15 cellular contexts compared by ENCODE assay signal in genomic region chr9:96149142-96149541, GRCh38.
"Had no signal": no experiment of that assay in that cellular context is flagged by ENCODE, and none has a peak within 500 bp of the region (broad histone marks: within the 10 kb centered on the region; RNA-seq: fewer than 3 reads in every experiment).

No MANE protein-coding gene starts in this region.

- H3K9me3 ChIP-seq: psoas muscle, thoracic aorta had no signal

- H3K36me3 ChIP-seq: thoracic aorta had no signal

- H3K27ac Mint-ChIP-seq: activated naive CD4-positive, alpha-beta T cell treated with anti-CD3 and anti-CD28 coated beads, Interleukin-2, amount 50 U/mL, for 24 hours; nephron progenitor cell had no signal

- H3K27ac ChIP-seq: psoas muscle, thoracic aorta had no signal

- DNase-seq: activated CD4-positive, alpha-beta T cell treated with anti-CD3 and anti-CD28 coated beads, Interleukin-2, amount 50 U/mL, for 1 hour; activated CD4-positive, CD25-positive, alpha-beta regulatory T cell; dermis blood vessel endothelial cell; glutamatergic neuron; left colon; mammary epithelial cell; nephron progenitor cell; psoas muscle; stimulated activated CD4-positive, alpha-beta T cell treated with anti-CD3 and anti-CD28 coated beads, Interleukin-12 subunit alpha, Interleukin-12 subunit beta, amount 100 ng/mL, for 4 hours; stimulated activated naive CD4-positive, alpha-beta T cell treated with Interleukin-2 at 50 U/mL for 16 hours had no signal

- H3K4me3 Mint-ChIP-seq: brain, nephron progenitor cell had no signal

- H3K9me3 Mint-ChIP-seq: activated naive CD4-positive, alpha-beta T cell treated with anti-CD3 and anti-CD28 coated beads, Interleukin-2, amount 50 U/mL, for 24 hours; activated T-helper 2 cell treated with anti-CD3 and anti-CD28 coated beads, Interferon-gamma antibody, Interleukin-2, Interleukin-4, amounts not matched to agents 10 μg/mL and 5 μg/mL and 100 μg/mL, durations not matched to agents 14 hours and 24 hours and 36 hours; T-helper 1 cell treated with Interleukin-12 subunit alpha and Interleukin-12 subunit beta and Interleukin-4 antibody, amounts not matched to agents 30 μg/mL and 1 μg/mL, for 36 hours had no signal

- H3K4me3 ChIP-seq: psoas muscle, thoracic aorta had no signal

- H3K4me1 ChIP-seq: psoas muscle had no signal

- H3K36me3 Mint-ChIP-seq: activated naive CD4-positive, alpha-beta T cell treated with anti-CD3 and anti-CD28 coated beads, Interleukin-2, amount 50 U/mL, for 24 hours; brain had no signal
